In the genomic region with DNA sequence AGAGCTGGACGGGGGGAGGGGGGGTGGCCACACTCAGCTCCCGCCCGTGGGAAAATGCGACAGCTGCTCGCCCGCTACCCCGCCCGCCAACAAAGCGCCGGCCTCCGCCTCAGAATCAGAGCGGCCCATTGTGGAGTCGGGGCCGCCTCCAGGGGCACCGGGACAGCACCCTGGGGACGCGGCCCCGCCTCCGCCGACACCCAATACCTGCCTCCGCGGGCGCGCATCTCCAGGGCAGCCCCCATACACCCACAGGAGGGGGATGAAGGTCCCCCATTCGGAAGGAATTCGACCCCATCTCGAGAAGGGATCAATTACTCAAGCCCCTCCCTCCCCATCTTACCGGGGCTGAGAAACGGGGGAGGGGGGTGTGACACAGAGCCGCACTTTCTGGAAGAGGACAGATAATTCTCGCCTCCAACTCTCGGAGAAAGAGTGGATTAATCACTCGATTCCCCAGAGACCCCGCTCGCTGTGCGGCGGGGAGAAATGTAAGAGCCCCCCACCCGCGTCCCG, we compare ENCODE assay signal across 8 cellular contexts. TPM values are rescaled to one million over a fixed set of nuclear protein-coding genes. Genes with fewer than 3 reads are reported as not detected.
A peak's percentile ranks its signal among the peaks of the same experiment; 100 is the strongest.
DNase-seq lines count a peak whose midpoint lies in the region; ATAC-seq and TF ChIP-seq lines count a peak whose summit lies in the region.

No MANE protein-coding gene starts in this region.

- peak; percentile 12 for ATAC-seq in T-helper 17 cell
- ATAC-seq in GM21786 (IDR thresholded peaks at IDR 0.05; ENCODE audit: unreplicated experiment), result no peak

- in situ Hi-C loops in GM23248 (cut with MboI), result no loop called here

- H3K4me1 ChIP-seq in GM23248 (ENCODE audit: insufficient read depth), result peaks cover 6% of the 10 kb centered on the region; the same call in 1 of the 2 replicates

- no peaks in the 10 kb centered on the region for H3K27me3 ChIP-seq in GM23248 (replicated peaks; ENCODE audit: insufficient read depth)

- no peaks in the 10 kb centered on the region for H3F3A ChIP-seq in GM23248 (ENCODE audit: insufficient read depth)

- H3K79me2 ChIP-seq in GM23248 (ENCODE audit: insufficient read depth), result no peaks in the 10 kb centered on the region

- no peak overlapping the region for H3K27ac Mint-ChIP-seq in T-helper 17 cell
- peak overlapping the region; percentile 92 to 94 (median 94) for H3K27ac Mint-ChIP-seq in brain

- peak overlapping the region; percentile 75 for H3K9ac ChIP-seq in GM23248

- no peaks in the 10 kb centered on the region for H4K20me1 ChIP-seq in GM23248 (ENCODE audit: insufficient read depth)

- no peak for TF ChIP-seq CTCF in brain (conservative IDR thresholded peaks at IDR 0.05)

- H3K9me3 ChIP-seq in GM23248 (ENCODE audit: low read depth), result no peaks in the 10 kb centered on the region
- no peaks in the 10 kb centered on the region for H3K9me3 ChIP-seq in T-helper 17 cell (ENCODE audit: control insufficient read depth, low read length, poor library complexity, severe bottlenecking)

- H3K4me3 ChIP-seq in GM23248 (peak overlapping the region; percentile 91), skin epidermis (peak overlapping the region; percentile 61 to 94 (median 82))

- H3K4me3 Mint-ChIP-seq in T-helper 17 cell (peak overlapping the region; percentile 88), brain (peak overlapping the region; percentile 87 to 91 (median 90))

- CTCF ChIA-PET in HEK293T (lab: Yijun Ruan, JAX), result no interaction called here

- H3K4me1 Mint-ChIP-seq in T-helper 17 cell (peaks cover 24% of the 10 kb centered on the region), brain (peaks cover 73% of the 10 kb centered on the region)

- H2AFZ ChIP-seq in GM23248, result peak overlapping the region; percentile 77

- peak; percentile 65 for DNase-seq in GM23248
- peak; percentile 27 to 45 (median 44) for DNase-seq in T-helper 17 cell
- DNase-seq in iPS-NIHi11 (ENCODE audit: low spot score), result peak; percentile 72
- no peak for DNase-seq in HK-2 (ENCODE audit: unreplicated experiment)
- no peak for DNase-seq in HEK293T (ENCODE audit: extremely low spot score)

- H3K27ac ChIP-seq in GM23248, result no peak overlapping the region
- H3K27ac ChIP-seq in skin epidermis, result peak overlapping the region; percentile 77 to 99 (median 95)

- peak overlapping the region; percentile 95 for H3K4me2 ChIP-seq in GM23248 (ENCODE audit: unreplicated experiment)

- no peaks in the 10 kb centered on the region for H3K36me3 Mint-ChIP-seq in T-helper 17 cell (ENCODE audit: low read depth)
- H3K36me3 Mint-ChIP-seq in brain, result no peaks in the 10 kb centered on the region

- H3K9me3 Mint-ChIP-seq in brain, result no peaks in the 10 kb centered on the region

- no peaks in the 10 kb centered on the region for H3K36me3 ChIP-seq in GM23248 (ENCODE audit: low read depth)

- no peaks in the 10 kb centered on the region for H3K9me2 ChIP-seq in GM23248 (ENCODE audit: insufficient read depth)

- POLR2A ChIA-PET in HEK293T (lab: Yijun Ruan, JAX), result no interaction called here

- H3K27me3 Mint-ChIP-seq in T-helper 17 cell (no peaks in the 10 kb centered on the region), brain (peaks cover 10% of the 10 kb centered on the region)

- WGBS in GM23248 (ENCODE audit: low coverage in 1 of 2, low lambda C conversion rate in 2 of 2, missing lambda C conversion rate in 2 of 2), 2 experiments, result 0 to 2% methylated on average over 21 to 40 of the region's 40 CpGs

TF ChIP-seq in HEK293T, 16 proteins besides CTCF, POLR2A, EP300 and RAD21:
- TF ChIP-seq SP1 (IDR thresholded peaks at IDR 0.05), result no peak
- no peak for TF ChIP-seq HDGF (IDR thresholded peaks at IDR 0.05; ENCODE audit: borderline replicate concordance)
- no peak for TF ChIP-seq NFRKB (IDR thresholded peaks at IDR 0.05)
- TF ChIP-seq SUZ12 (IDR thresholded peaks at IDR 0.05), result no peak
- TF ChIP-seq, protein P1, sequence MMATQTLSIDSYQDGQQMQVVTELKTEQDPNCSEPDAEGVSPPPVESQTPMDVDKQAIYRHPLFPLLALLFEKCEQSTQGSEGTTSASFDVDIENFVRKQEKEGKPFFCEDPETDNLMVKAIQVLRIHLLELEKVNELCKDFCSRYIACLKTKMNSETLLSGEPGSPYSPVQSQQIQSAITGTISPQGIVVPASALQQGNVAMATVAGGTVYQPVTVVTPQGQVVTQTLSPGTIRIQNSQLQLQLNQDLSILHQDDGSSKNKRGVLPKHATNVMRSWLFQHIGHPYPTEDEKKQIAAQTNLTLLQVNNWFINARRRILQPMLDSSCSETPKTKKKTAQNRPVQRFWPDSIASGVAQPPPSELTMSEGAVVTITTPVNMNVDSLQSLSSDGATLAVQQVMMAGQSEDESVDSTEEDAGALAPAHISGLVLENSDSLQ (IDR thresholded peaks at IDR 0.05), result no peak
- no peak for TF ChIP-seq ARNT (IDR thresholded peaks at IDR 0.05)
- TF ChIP-seq CTBP1 (IDR thresholded peaks at IDR 0.05; ENCODE audit: borderline replicate concordance), result no peak
- TF ChIP-seq ELF4 (IDR thresholded peaks at IDR 0.05), result no peak
- no peak for TF ChIP-seq L3MBTL2 (conservative IDR thresholded peaks at IDR 0.05)
- TF ChIP-seq TARDBP (IDR thresholded peaks at IDR 0.05), result no peak
- no peak for TF ChIP-seq FOXK2 (IDR thresholded peaks at IDR 0.05)
- no peak for TF ChIP-seq FOXM1 (IDR thresholded peaks at IDR 0.05; ENCODE audit: borderline replicate concordance)
- no peak for TF ChIP-seq ZNF384 (IDR thresholded peaks at IDR 0.05)
- TF ChIP-seq LEF1 (IDR thresholded peaks at IDR 0.05; ENCODE audit: borderline replicate concordance), result no peak
- TF ChIP-seq BHLHE40 (IDR thresholded peaks at IDR 0.05; ENCODE audit: borderline replicate concordance), result no peak
- no peak for TF ChIP-seq FOXA1 (IDR thresholded peaks at IDR 0.05)

RNA-seq across cellular contexts. Expression of a gene that starts 1.2 kb away (rescaled TPM):
- total RNA-seq in GM23248 (2014; rRNA removed; shearing (Covaris generic)), result 5.2 and 5.7 TPM in 2 replicates
- polyA plus RNA-seq in GM23248 (2016; fragmentation: Nextera tagmentation; extraction: Ambion mirVana) (1.5 TPM in 2 replicates), brain (ENCODE audit: insufficient read depth, low read depth, low replicate concordance) (12.3 TPM)
- 10 to 100 TPM; 31.7 to 37.5 TPM for total RNA-seq in T-helper 17 cell

Comparison
In these comparisons a context has a peak if more than half of its experiments do, and no peak if none do; other contexts are left out.
1. DNase-seq: peak in GM23248 (single experiment), T-helper 17 cell (3 of 3) and iPS-NIHi11 (single experiment); none in HK-2 (single experiment) and HEK293T (single experiment).